Comparison of ENCODE assay signal across 7 cellular contexts in genomic region chr11:75388386-75389275, GRCh38. TPM values are rescaled to one million over a fixed set of nuclear protein-coding genes. Genes with fewer than 3 reads are reported as not detected.
DNase-seq lines count a peak whose midpoint lies in the region; ATAC-seq and TF ChIP-seq lines count a peak whose summit lies in the region.

No MANE protein-coding gene starts in this region.

- peak; percentile 68 for DNase-seq in MM.1S
- DNase-seq in SHP77 treated with DMSO at 0.1 percent for 48 hours (lab: John Stamatoyannopoulos, UW): peak; percentile 82
- DNase-seq in activated T-helper 9 cell treated with anti-CD3 and anti-CD28 coated beads, Interleukin-2, amount 50 U/mL, for 16 hours (ENCODE audit: low read depth): peak; percentile 42
- peak; percentile 87 for DNase-seq in osteocyte (ENCODE audit: extremely low spot score, unreplicated experiment)
- DNase-seq in upper lobe of left lung: peak in 1 of 2 donors; percentile 72

- peak overlapping the region; percentile 15 for H2AFZ ChIP-seq in MM.1S (ENCODE audit: low read length)

- H3K27ac ChIP-seq in MM.1S (ENCODE audit: low read length) (no peak overlapping the region), gastroesophageal sphincter (peak overlapping the region in 1 of 4 donors; percentile 19), upper lobe of left lung (peak overlapping the region in 3 of 4 donors; percentile 25 to 55 (median 45))

- H3K27ac Mint-ChIP-seq in osteocyte (ENCODE audit: unreplicated experiment): no peak overlapping the region

- H3K9me3 ChIP-seq in MM.1S (replicated peaks; ENCODE audit: insufficient read depth, low read length) (no peaks in the 10 kb centered on the region), gastroesophageal sphincter (no peaks in the 10 kb centered on the region), upper lobe of left lung (no peaks in the 10 kb centered on the region)

- H3K9me2 ChIP-seq in MM.1S (replicated peaks; ENCODE audit: insufficient read depth, low read length): no peaks in the 10 kb centered on the region

- TF ChIP-seq EP300 in gastroesophageal sphincter (IDR thresholded peaks at IDR 0.05) (no peak), upper lobe of left lung (IDR thresholded peaks at IDR 0.05) (no peak)

- H3K9me3 Mint-ChIP-seq in osteocyte (ENCODE audit: unreplicated experiment): no peaks in the 10 kb centered on the region

- H3K9ac ChIP-seq in MM.1S (ENCODE audit: low read length): no peak overlapping the region

- peak overlapping the region; percentile 33; the same call in 1 of the 2 replicates for H3K4me2 ChIP-seq in MM.1S (ENCODE audit: low read depth, low read length)

- H3K4me3 ChIP-seq in MM.1S (ENCODE audit: low read length) (peak overlapping the region; percentile 10; the same call in 1 of the 2 replicates), gastroesophageal sphincter (no peak overlapping the region), upper lobe of left lung (no peak overlapping the region)

- TF ChIP-seq POLR2A in gastroesophageal sphincter (IDR thresholded peaks at IDR 0.05) (no peak), upper lobe of left lung (IDR thresholded peaks at IDR 0.05) (no peak)

- no peaks in the 10 kb centered on the region for H4K20me1 ChIP-seq in MM.1S (ENCODE audit: insufficient read depth, low read length)

- no peaks in the 10 kb centered on the region for H3K36me3 ChIP-seq in MM.1S (replicated peaks; ENCODE audit: insufficient read depth, low read length)
- no peaks in the 10 kb centered on the region for H3K36me3 ChIP-seq in gastroesophageal sphincter
- no peaks in the 10 kb centered on the region for H3K36me3 ChIP-seq in upper lobe of left lung

- H3K4me3 Mint-ChIP-seq in osteocyte (ENCODE audit: unreplicated experiment): no peak overlapping the region

- H3K27me3 ChIP-seq in MM.1S (replicated peaks; ENCODE audit: insufficient read depth, low read length): peaks cover 20% of the 10 kb centered on the region
- no peaks in the 10 kb centered on the region for H3K27me3 ChIP-seq in gastroesophageal sphincter
- H3K27me3 ChIP-seq in upper lobe of left lung: no peaks in the 10 kb centered on the region

- TF ChIP-seq CTCF in GM12874 (IDR thresholded peaks at IDR 0.05; ENCODE audit: insufficient read depth, low read depth, low read length): peak; percentile 71
- peak; percentile 82 for TF ChIP-seq CTCF in MM.1S (IDR thresholded peaks at IDR 0.05; ENCODE audit: low read length)
- TF ChIP-seq CTCF in gastroesophageal sphincter (IDR thresholded peaks at IDR 0.05): peak; percentile 79 to 86 (median 84)
- TF ChIP-seq CTCF in osteocyte (IDR thresholded peaks at IDR 0.05): peak; percentile 85
- peak; percentile 65 to 80 (median 77) for TF ChIP-seq CTCF in upper lobe of left lung (IDR thresholded peaks at IDR 0.05)

- 18 to 50% methylated on average over 1 to 8 of the region's 9 CpGs for WGBS in gastroesophageal sphincter (ENCODE audit: low coverage in 1 of 2), 2 donors
- 28% methylated on average over 9 of the region's 9 CpGs for WGBS in upper lobe of left lung, 2 donors

- peak; percentile 67 for ATAC-seq in gastroesophageal sphincter
- ATAC-seq in upper lobe of left lung (ENCODE audit: low FRiP score in 2 of 2): peak; percentile 77 to 89

- peaks cover 17% of the 10 kb centered on the region for H3K4me1 Mint-ChIP-seq in osteocyte (ENCODE audit: unreplicated experiment)

- H3K36me3 Mint-ChIP-seq in osteocyte (ENCODE audit: unreplicated experiment): no peaks in the 10 kb centered on the region

- H3F3A ChIP-seq in MM.1S (ENCODE audit: insufficient read depth, low read length): no peaks in the 10 kb centered on the region

- H3K4me1 ChIP-seq in MM.1S (ENCODE audit: low read length): peaks cover 4% of the 10 kb centered on the region
- H3K4me1 ChIP-seq in gastroesophageal sphincter: peaks cover 0 to 22% (median 3%) of the 10 kb centered on the region in 3 donors
- peaks cover 13 to 25% (median 20%) of the 10 kb centered on the region in 4 donors for H3K4me1 ChIP-seq in upper lobe of left lung

- peaks cover 3% of the 10 kb centered on the region for H3K27me3 Mint-ChIP-seq in osteocyte (ENCODE audit: unreplicated experiment)

- no peaks in the 10 kb centered on the region for H3K79me2 ChIP-seq in MM.1S (ENCODE audit: low read length)

RNA-seq across cellular contexts. Expression of gene RPS3, which starts 10.7 kb away (rescaled TPM):
- total RNA-seq in gastroesophageal sphincter (1,000 to 10,000 TPM in 2 of 4 donors, 100 to 1,000 TPM in 2; 767 to 1,946 (median 1,260) TPM), osteocyte (2,093 and 2,150 TPM in 2 replicates), upper lobe of left lung (1,000 to 10,000 TPM in 4 of 6 donors, 100 to 1,000 TPM in 2; 474 to 2,141 (median 1,268) TPM)

RNA-seq across cellular contexts. Expression of gene ARRB1, which starts 37.2 kb away (rescaled TPM):
- total RNA-seq in gastroesophageal sphincter (100 to 1,000 TPM in 1 of 4 donors, 10 to 100 TPM in 3; 72.3 to 120 (median 93.0) TPM), osteocyte (11.3 and 13.2 TPM in 2 replicates), upper lobe of left lung (100 to 1,000 TPM; 119 to 235 (median 170) TPM)

RNA-seq across cellular contexts. Expression of gene KLHL35, which starts 44.4 kb away (rescaled TPM):
- under 1 TPM in 1 of 4 donors, not detected in 3; 0.72 TPM for total RNA-seq in gastroesophageal sphincter
- total RNA-seq in osteocyte: 2.3 and 2.8 TPM in 2 replicates
- total RNA-seq in upper lobe of left lung: 1 to 10 TPM; 3.5 to 7.3 (median 4.3) TPM
